20 cellular contexts compared by ENCODE assay signal in genomic region chr7:106885652-106886051, GRCh38. TPM values are rescaled to one million over a fixed set of nuclear protein-coding genes. Genes with fewer than 3 reads are reported as not detected.
DNase-seq lines count a peak whose midpoint lies in the region; ATAC-seq, FAIRE-seq and TF ChIP-seq lines count a peak whose summit lies in the region.
"Had no signal": no experiment of that assay in that cellular context is flagged by ENCODE, and none has a peak within 500 bp of the region (broad histone marks: within the 10 kb centered on the region; RNA-seq: fewer than 3 reads in every experiment).

No MANE protein-coding gene starts in this region.

- dilution Hi-C loops in endothelial cell of umbilical vein (cut with MboI; ENCODE audit: extremely low pct_ligation_motif_present, low sequenced_read_pairs) = no loop called here

- H3K9ac ChIP-seq in endothelial cell of umbilical vein (replicated peaks; ENCODE audit: extremely low read depth, insufficient read depth, low read length) (no peak overlapping the region), GM23248 (no peak overlapping the region)

- POLR2A ChIA-PET in CD8-positive, alpha-beta T cell (lab: Charles Lee) = no interaction called here
- POLR2A ChIA-PET in endothelial cell of umbilical vein (lab: Charles Lee) = no interaction called here

- no peak for TF ChIP-seq POLR2A in endothelial cell of umbilical vein (IDR thresholded peaks at IDR 0.05; ENCODE audit: low read depth, low read length)

- no TSS peak for BruUV-seq in endothelial cell of umbilical vein (replicated peaks; lab: Mats Ljungman, UMichigan)

- DNase-seq in CD8-positive, alpha-beta T cell = no peak
- DNase-seq in RPMI8226 = peak; percentile 1
- no peak for DNase-seq in endothelial cell of umbilical vein (ENCODE audit: low read depth, low spot score)
- DNase-seq in natural killer cell treated with Interleukin-12 subunit alpha and Interleukin-12 subunit beta and Interleukin-15 and Interleukin-18, amount 100 ng/mL, for 72 hours (ENCODE audit: low spot score) = no peak
- no peak for DNase-seq in GM23248
- no peak for DNase-seq in urothelium cell line (ENCODE audit: low spot score)
- DNase-seq in NCI-H1417 (lab: John Stamatoyannopoulos, UW) = no peak
- no peak for DNase-seq in Ammon's horn (ENCODE audit: low spot score)
- DNase-seq: BE2C; C1 segment of cervical spinal cord; Calu3; CD4-positive, CD25-positive, alpha-beta regulatory T cell; DMS79 treated with DMSO at 0.1 percent for 48 hours; GF-D8; GOT3; H7; HFFc6 had no signal

- intact Hi-C loops in CD8-positive, alpha-beta T cell (cut with DNase I, micrococcal nuclease) = no loop called here
- intact Hi-C loops in endothelial cell of umbilical vein (cut with micrococcal nuclease) = no loop called here

- H4K20me1 ChIP-seq in endothelial cell of umbilical vein (replicated peaks; ENCODE audit: control insufficient read depth, extremely low read depth, insufficient read depth, low read length) (no peaks in the 10 kb centered on the region), GM23248 (ENCODE audit: insufficient read depth) (no peaks in the 10 kb centered on the region)

- H3K9me3 ChIP-seq in CD8-positive, alpha-beta T cell (ENCODE audit: low read length) = no peaks in the 10 kb centered on the region
- no peaks in the 10 kb centered on the region for H3K9me3 ChIP-seq in endothelial cell of umbilical vein (replicated peaks; ENCODE audit: control insufficient read depth, insufficient read depth, low read length)
- H3K9me3 ChIP-seq in GM23248 (ENCODE audit: low read depth) = no peaks in the 10 kb centered on the region
- H3K9me3 ChIP-seq: BE2C had no signal

- H3K4me1 ChIP-seq in CD8-positive, alpha-beta T cell (ENCODE audit: insufficient read depth, low read length) = no peaks in the 10 kb centered on the region
- H3K4me1 ChIP-seq in endothelial cell of umbilical vein (ENCODE audit: control insufficient read depth, extremely low read depth, insufficient read depth, low read length) (no peaks in the 10 kb centered on the region), GM23248 (ENCODE audit: insufficient read depth) (no peaks in the 10 kb centered on the region)
- H3K4me1 ChIP-seq: BE2C had no signal

- H3K4me3 Mint-ChIP-seq in CD8-positive, alpha-beta T cell = no peak overlapping the region
- H3K4me3 Mint-ChIP-seq in natural killer cell treated with Interleukin-12 subunit alpha and Interleukin-12 subunit beta and Interleukin-15 and Interleukin-18, amount 100 ng/mL, for 72 hours = no peak overlapping the region
- H3K4me3 Mint-ChIP-seq: CD4-positive, CD25-positive, alpha-beta regulatory T cell; HFFc6 had no signal

- no peak overlapping the region for H3K4me3 ChIP-seq in CD8-positive, alpha-beta T cell (ENCODE audit: low read depth, low read length)
- H3K4me3 ChIP-seq in endothelial cell of umbilical vein (replicated peaks in 1 of 3; ENCODE audit: insufficient read depth in 1 of 3, low read depth in 1 of 3, low read length in 3 of 3) = no peak overlapping the region
- no peak overlapping the region for H3K4me3 ChIP-seq in GM23248

- no peak overlapping the region for H3K27ac ChIP-seq in CD8-positive, alpha-beta T cell (ENCODE audit: low read depth, low read length)
- H3K27ac ChIP-seq in endothelial cell of umbilical vein (ENCODE audit: insufficient read depth, low read depth, low read length) (no peak overlapping the region), GM23248 (no peak overlapping the region)

- WGBS in GM23248 (ENCODE audit: low coverage in 1 of 2, low lambda C conversion rate in 2 of 2, missing lambda C conversion rate in 2 of 2), 2 experiments = 86 to 87% methylated on average over 4 of the region's 4 CpGs

- no peaks in the 10 kb centered on the region for H3K27me3 Mint-ChIP-seq in CD8-positive, alpha-beta T cell (ENCODE audit: low read depth)
- H3K27me3 Mint-ChIP-seq in natural killer cell treated with Interleukin-12 subunit alpha and Interleukin-12 subunit beta and Interleukin-15 and Interleukin-18, amount 100 ng/mL, for 72 hours = no peaks in the 10 kb centered on the region
- H3K27me3 Mint-ChIP-seq: CD4-positive, CD25-positive, alpha-beta regulatory T cell; IgD-negative memory B cell had no signal

- H3K9me1 ChIP-seq in endothelial cell of umbilical vein (replicated peaks; ENCODE audit: control insufficient read depth, extremely low read depth, insufficient read depth, low read length) = no peaks in the 10 kb centered on the region

- H3K27me3 ChIP-seq in CD8-positive, alpha-beta T cell (ENCODE audit: insufficient read depth, low read length) = no peaks in the 10 kb centered on the region
- H3K27me3 ChIP-seq in endothelial cell of umbilical vein (ENCODE audit: control insufficient read depth in 2 of 2, insufficient read depth in 2 of 2, low read length in 2 of 2) (no peaks in the 10 kb centered on the region), GM23248 (replicated peaks; ENCODE audit: insufficient read depth) (0 out of 2 replicates have a peak, but pooled peaks cover 4% of the 10 kb centered on the region)
- H3K27me3 ChIP-seq: BE2C had no signal

- H3K36me3 ChIP-seq in CD8-positive, alpha-beta T cell (ENCODE audit: insufficient read depth, low read length) = peaks cover 69% of the 10 kb centered on the region
- H3K36me3 ChIP-seq in endothelial cell of umbilical vein (ENCODE audit: control insufficient read depth in 2 of 2, extremely low read depth in 1 of 2, insufficient read depth in 2 of 2, low read length in 2 of 2) = no peaks in the 10 kb centered on the region
- H3K36me3 ChIP-seq in GM23248 (ENCODE audit: low read depth) = no peaks in the 10 kb centered on the region
- H3K36me3 ChIP-seq: BE2C had no signal

- H3K4me2 ChIP-seq in endothelial cell of umbilical vein (ENCODE audit: insufficient read depth, low read length) (no peak overlapping the region), GM23248 (ENCODE audit: unreplicated experiment) (no peak overlapping the region)

- H3K27ac Mint-ChIP-seq in CD8-positive, alpha-beta T cell = peak overlapping the region; percentile 42
- H3K27ac Mint-ChIP-seq in natural killer cell treated with Interleukin-12 subunit alpha and Interleukin-12 subunit beta and Interleukin-15 and Interleukin-18, amount 100 ng/mL, for 72 hours = peak overlapping the region; percentile 8 to 54
- H3K27ac Mint-ChIP-seq: HFFc6 had no signal

- peaks cover 24% of the 10 kb centered on the region for H3K4me1 Mint-ChIP-seq in CD8-positive, alpha-beta T cell (ENCODE audit: low read depth)
- H3K4me1 Mint-ChIP-seq in natural killer cell treated with Interleukin-12 subunit alpha and Interleukin-12 subunit beta and Interleukin-15 and Interleukin-18, amount 100 ng/mL, for 72 hours (ENCODE audit: low read depth in 2 of 2) = peaks cover 24 to 25% of the 10 kb centered on the region in 2 donors

- no peak for TF ChIP-seq CTCF in CD8-positive, alpha-beta T cell (IDR thresholded peaks at IDR 0.05)
- no peak for TF ChIP-seq CTCF in endothelial cell of umbilical vein (IDR thresholded peaks at IDR 0.05; ENCODE audit: extremely low read depth in 1 of 2, insufficient read depth in 1 of 2, low read depth in 1 of 2, low read length in 2 of 2)

- H3K9me3 Mint-ChIP-seq in CD8-positive, alpha-beta T cell = no peaks in the 10 kb centered on the region
- no peaks in the 10 kb centered on the region for H3K9me3 Mint-ChIP-seq in natural killer cell treated with Interleukin-12 subunit alpha and Interleukin-12 subunit beta and Interleukin-15 and Interleukin-18, amount 100 ng/mL, for 72 hours
- H3K9me3 Mint-ChIP-seq: HFFc6, IgD-negative memory B cell had no signal

- FAIRE-seq in endothelial cell of umbilical vein (lab: Jason Lieb, UNC) = peak; percentile 55
- no peak for FAIRE-seq in urothelium cell line (lab: Jason Lieb, UNC)
- FAIRE-seq: HTR-8/SVneo had no signal

- H3K9me2 ChIP-seq in GM23248 (ENCODE audit: insufficient read depth) = no peaks in the 10 kb centered on the region

- no peak overlapping the region for H2AFZ ChIP-seq in endothelial cell of umbilical vein (ENCODE audit: low read depth, low read length)
- H2AFZ ChIP-seq in GM23248 = no peak overlapping the region

- H3K79me2 ChIP-seq in endothelial cell of umbilical vein (ENCODE audit: control insufficient read depth, insufficient read depth, low read length) = no peaks in the 10 kb centered on the region
- no peaks in the 10 kb centered on the region for H3K79me2 ChIP-seq in GM23248 (ENCODE audit: insufficient read depth)

- peaks cover 93% of the 10 kb centered on the region for H3K36me3 Mint-ChIP-seq in CD8-positive, alpha-beta T cell
- peaks cover 78% of the 10 kb centered on the region for H3K36me3 Mint-ChIP-seq in natural killer cell treated with Interleukin-12 subunit alpha and Interleukin-12 subunit beta and Interleukin-15 and Interleukin-18, amount 100 ng/mL, for 72 hours

- H3F3A ChIP-seq in GM23248 (ENCODE audit: insufficient read depth) = no peaks in the 10 kb centered on the region

- CTCF ChIA-PET in CD8-positive, alpha-beta T cell (lab: Charles Lee) = interaction anchor here (0.9 to 1.0 kb wide), 2 partner anchors 93 to 265 kb away, joined by 3 read pairs; no protein-coding TSS in a partner anchor
- CTCF ChIA-PET in endothelial cell of umbilical vein (lab: Charles Lee) = no interaction called here

- in situ Hi-C loops in GM23248 (cut with MboI) = no loop called here

- ATAC-seq in CD8-positive, alpha-beta T cell = no peak
- ATAC-seq in natural killer cell treated with Interleukin-12 subunit alpha and Interleukin-12 subunit beta and Interleukin-15 and Interleukin-18, amount 100 ng/mL, for 72 hours = no peak
- ATAC-seq: HCT116 had no signal

TF ChIP-seq in endothelial cell of umbilical vein, 7 proteins besides CTCF, POLR2A, EP300 and RAD21:
- TF ChIP-seq EZH2 (IDR thresholded peaks at IDR 0.05; ENCODE audit: borderline replicate concordance, low read depth, low read length, severe bottlenecking) (no peak), FOS (IDR thresholded peaks at IDR 0.05; ENCODE audit: borderline replicate concordance, insufficient read depth, low read length) (no peak)

RNA-seq across cellular contexts. Expression of gene PIK3CG, which starts 20.6 kb away (rescaled TPM):
- 10 to 100 TPM; 30.8 to 32.5 TPM for total RNA-seq in CD8-positive, alpha-beta T cell
- total RNA-seq in endothelial cell of umbilical vein = 4.9 and 6.2 TPM in 2 replicates
- 0.81 and 1.2 TPM in 2 replicates for polyA plus RNA-seq in endothelial cell of umbilical vein
- polyA plus RNA-seq in endothelial cell of umbilical vein (2011; cell fraction: cytosol; rRNA removed) = 1.3 TPM in 2 replicates
- polyA plus RNA-seq in endothelial cell of umbilical vein (2011; cell fraction: nucleus; rRNA removed) = 1.5 and 2.4 TPM in 2 replicates
- polyA plus RNA-seq in endothelial cell of umbilical vein (2012) = 1.0 and 4.4 TPM in 2 replicates
- polyA minus RNA-seq in endothelial cell of umbilical vein = 4.4 and 6.9 TPM in 2 replicates
- not detected for polyA minus RNA-seq in endothelial cell of umbilical vein (2011; cell fraction: cytosol; rRNA and poly(A)+ RNA removed)
- polyA minus RNA-seq in endothelial cell of umbilical vein (2011; cell fraction: nucleus; rRNA and poly(A)+ RNA removed) = 4.6 and 5.3 TPM in 2 replicates
- total RNA-seq in natural killer cell treated with Interleukin-12 subunit alpha and Interleukin-12 subunit beta and Interleukin-15 and Interleukin-18, amount 100 ng/mL, for 72 hours = 10 to 100 TPM; 64.2 to 80.7 TPM
- total RNA-seq in GM23248 (2014; rRNA removed; shearing (Covaris generic)) = not detected in 2 replicates
- polyA plus RNA-seq in GM23248 (2016; fragmentation: Nextera tagmentation; extraction: Ambion mirVana) = not detected in 2 replicates
- total RNA-seq: Calu3, HFFc6 had no signal
